Comparison of ENCODE assay signal across 7 cellular contexts in genomic region chr11:44950625-44951472, GRCh38. TPM values are rescaled to one million over a fixed set of nuclear protein-coding genes. Genes with fewer than 3 reads are reported as not detected.
DNase-seq lines count a peak whose midpoint lies in the region; ATAC-seq lines count a peak whose summit lies in the region.

A gene with protein sequence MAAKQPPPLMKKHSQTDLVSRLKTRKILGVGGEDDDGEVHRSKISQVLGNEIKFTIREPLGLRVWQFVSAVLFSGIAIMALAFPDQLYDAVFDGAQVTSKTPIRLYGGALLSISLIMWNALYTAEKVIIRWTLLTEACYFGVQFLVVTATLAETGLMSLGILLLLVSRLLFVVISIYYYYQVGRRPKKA (minus strand): TSS chr11:44950883. CDS start chr11:44938335, 12,548 bp downstream.

- peak; percentile 77 for DNase-seq in NCI-H748 (lab: John Stamatoyannopoulos, UW; ENCODE audit: unreplicated experiment)
- peak; percentile 72 for DNase-seq in activated T-cell treated with anti-CD3 and anti-CD28 coated beads for 48 hours (ENCODE audit: low read depth)
- DNase-seq in myocyte (ENCODE audit: low read depth): peak; percentile 72

- no peaks in the 10 kb centered on the region for H3K36me3 ChIP-seq in esophagus (ENCODE audit: control insufficient read depth in 2 of 2, insufficient read depth in 2 of 2, low read length in 1 of 2)

- peak within 1 kb of the TSS; percentile 59 to 65 for H3K27ac ChIP-seq in esophagus (ENCODE audit: low read depth in 2 of 2, low read length in 1 of 2)

- H3K4me3 ChIP-seq in esophagus (ENCODE audit: low read depth in 1 of 2, low read length in 2 of 2): peak within 1 kb of the TSS; percentile 68 to 70

- no peaks in the 10 kb centered on the region for H3K27me3 Mint-ChIP-seq in stimulated activated memory B cell treated with anti-CD40 and anti-IgM and Interleukin-4, amounts not matched to agents 10 μg/mL and 1 μg/mL and 100 μg/mL, for 72 hours

- no peaks in the 10 kb centered on the region for H3K27me3 ChIP-seq in esophagus (ENCODE audit: control insufficient read depth in 1 of 2, insufficient read depth in 2 of 2, low read length in 2 of 2)

- H3K4me3 Mint-ChIP-seq in stimulated activated memory B cell treated with anti-CD40 and anti-IgM and Interleukin-4, amounts not matched to agents 10 μg/mL and 1 μg/mL and 100 μg/mL, for 72 hours: peak within 1 kb of the TSS; percentile 94

- H3K4me1 ChIP-seq in esophagus (ENCODE audit: control insufficient read depth in 2 of 2, insufficient read depth in 2 of 2, low read length in 1 of 2): peaks cover 0 to 6% of the 10 kb centered on the region in 2 donors

- ATAC-seq in GM18858 (IDR thresholded peaks at IDR 0.05; ENCODE audit: unreplicated experiment): peak; percentile 35
- ATAC-seq in stimulated activated memory B cell treated with anti-CD40 and anti-IgM and Interleukin-4, amounts not matched to agents 10 μg/mL and 1 μg/mL and 100 μg/mL, for 72 hours: peak; percentile 87
- no peak for ATAC-seq in HG02970 (IDR thresholded peaks at IDR 0.05; ENCODE audit: low FRiP score, unreplicated experiment)

- H3K9me3 ChIP-seq in esophagus (ENCODE audit: control insufficient read depth in 2 of 2, insufficient read depth in 1 of 2, low read depth in 1 of 2, low read length in 1 of 2): no peaks in the 10 kb centered on the region

- peaks cover 6% of the 10 kb centered on the region for H3K36me3 Mint-ChIP-seq in stimulated activated memory B cell treated with anti-CD40 and anti-IgM and Interleukin-4, amounts not matched to agents 10 μg/mL and 1 μg/mL and 100 μg/mL, for 72 hours

- H3K27ac Mint-ChIP-seq in stimulated activated memory B cell treated with anti-CD40 and anti-IgM and Interleukin-4, amounts not matched to agents 10 μg/mL and 1 μg/mL and 100 μg/mL, for 72 hours: peak within 1 kb of the TSS; percentile 86

- no peaks in the 10 kb centered on the region for H3K9me3 Mint-ChIP-seq in stimulated activated memory B cell treated with anti-CD40 and anti-IgM and Interleukin-4, amounts not matched to agents 10 μg/mL and 1 μg/mL and 100 μg/mL, for 72 hours

- WGBS in esophagus, 2 donors: 6 to 12% methylated on average over 56 to 83 of the region's 83 CpGs

- peaks cover 65% of the 10 kb centered on the region for H3K4me1 Mint-ChIP-seq in stimulated activated memory B cell treated with anti-CD40 and anti-IgM and Interleukin-4, amounts not matched to agents 10 μg/mL and 1 μg/mL and 100 μg/mL, for 72 hours

RNA-seq across cellular contexts. Expression of the gene that starts here (rescaled TPM):
- polyA plus RNA-seq in esophagus: 10 to 100 TPM; 10.3 to 37.2 TPM
- 26.1 and 33.4 TPM in 2 replicates for total RNA-seq in myocyte
- polyA plus RNA-seq in myocyte (2012): 41.7 TPM
